ENCODE assay signal across 25 cellular contexts in the genomic region with DNA sequence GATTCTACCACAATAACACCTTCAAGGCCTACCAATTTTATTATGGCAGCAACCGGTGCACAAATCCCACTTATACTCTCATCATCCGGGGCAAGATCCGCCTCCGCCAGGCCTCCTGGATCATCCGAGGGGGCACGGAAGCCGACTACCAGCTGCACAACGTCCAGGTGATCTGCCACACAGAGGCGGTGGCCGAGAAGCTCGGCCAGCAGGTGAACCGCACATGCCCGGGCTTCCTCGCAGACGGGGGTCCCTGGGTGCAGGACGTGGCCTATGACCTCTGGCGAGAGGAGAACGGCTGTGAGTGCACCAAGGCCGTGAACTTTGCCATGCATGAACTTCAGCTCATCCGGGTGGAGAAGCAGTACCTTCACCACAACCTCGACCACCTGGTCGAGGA. TPM values are rescaled to one million over a fixed set of nuclear protein-coding genes. Genes with fewer than 3 reads are reported as not detected.
A peak's percentile ranks its signal among the peaks of the same experiment; 100 is the strongest.
DNase-seq lines count a peak whose midpoint lies in the region; ATAC-seq, FAIRE-seq and TF ChIP-seq lines count a peak whose summit lies in the region.
"Had no signal": no experiment of that assay in that cellular context is flagged by ENCODE, and none has a peak within 500 bp of the region (broad histone marks: within the 10 kb centered on the region; RNA-seq: fewer than 3 reads in every experiment).

No MANE protein-coding gene starts in this region.

- TF ChIP-seq EP300 in HepG2 (IDR thresholded peaks at IDR 0.05; ENCODE audit: low read depth in 2 of 2, low read length in 2 of 2) (no peak), HepG2 (CRISPR knock-in tag; IDR thresholded peaks at IDR 0.05; ENCODE audit: borderline replicate concordance) (no peak)

- no peak overlapping the region for H3K9ac ChIP-seq in HepG2 (ENCODE audit: insufficient read depth, low read depth, low read length)
- H3K9ac ChIP-seq: BLaER1 treated with 17β-estradiol and CSF1 and Interleukin-3, amounts not matched to agents 10 nM and 100 nM had no signal

- CTCF ChIA-PET in HepG2 (lab: Yijun Ruan, JAX; ENCODE audit: low intra/inter-chr PET ratio, low total read pairs), result no interaction called here

- peaks cover 28% of the 10 kb centered on the region for H3K4me1 ChIP-seq in HepG2 (ENCODE audit: insufficient read depth, low read length)
- no peaks in the 10 kb centered on the region for H3K4me1 ChIP-seq in right lobe of liver
- H3K4me1 ChIP-seq: BE2C, HAP-1 had no signal

- TF ChIP-seq POLR2A in HepG2 (IDR thresholded peaks at IDR 0.05; ENCODE audit: insufficient read depth in 1 of 2, low read depth in 2 of 2, low read length in 2 of 2) (no peak), right lobe of liver (IDR thresholded peaks at IDR 0.05) (no peak)

- POLR2A ChIA-PET in HepG2 (lab: Yijun Ruan, JAX), result no interaction called here

- in situ Hi-C loops in HepG2 (cut with HindIII; ENCODE audit: extremely low pct_ligation_motif_present, low pct_unique_long_range_greater_than_20kb), result no loop called here

- no peak overlapping the region for H3K4me2 ChIP-seq in HepG2 (ENCODE audit: low read depth, low read length)
- H3K4me2 ChIP-seq: BLaER1 treated with 17β-estradiol and CSF1 and Interleukin-3, amounts not matched to agents 10 nM and 100 nM had no signal

- FAIRE-seq in HepG2 (lab: Jason Lieb, UNC) (no peak), urothelium cell line (lab: Jason Lieb, UNC) (peak; percentile 30)
- FAIRE-seq: A204.1, GM12891, GM18507, H54 had no signal

- H3K27ac ChIP-seq in HepG2 (ENCODE audit: extremely low read length, insufficient read depth, low read length), result no peak overlapping the region
- H3K27ac ChIP-seq in right lobe of liver, result no peak overlapping the region
- H3K27ac ChIP-seq in layer of hippocampus (ENCODE audit: low read depth, low read length), result peak overlapping the region; percentile 50
- H3K27ac ChIP-seq: 22Rv1; BLaER1 treated with 17β-estradiol and CSF1 and Interleukin-3, amounts not matched to agents 10 nM and 100 nM had no signal

- ATAC-seq in HepG2, result no peak
- no peak for ATAC-seq in right lobe of liver

- no peak overlapping the region for H2AFZ ChIP-seq in HepG2 (ENCODE audit: low read length)

- intact Hi-C loops in HepG2 (cut with micrococcal nuclease; ENCODE audit: unreplicated experiment) (no loop called here), right lobe of liver (cut with DNase I) (no loop called here)

- no peaks in the 10 kb centered on the region for H3K79me2 ChIP-seq in HepG2 (ENCODE audit: insufficient read depth, low read length)

- no peaks in the 10 kb centered on the region for H3K27me3 ChIP-seq in HepG2 (ENCODE audit: control insufficient read depth in 1 of 2, insufficient read depth in 2 of 2, low read length in 2 of 2)
- H3K27me3 ChIP-seq in right lobe of liver, result no peaks in the 10 kb centered on the region
- no peaks in the 10 kb centered on the region for H3K27me3 ChIP-seq in layer of hippocampus (ENCODE audit: control insufficient read depth, insufficient read depth, low read length)
- H3K27me3 ChIP-seq: BE2C had no signal

- no peak for DNase-seq in HepG2 (ENCODE audit: low spot score)
- no peak for DNase-seq in right lobe of liver
- no peak for DNase-seq in urothelium cell line (ENCODE audit: low spot score)
- no peak for DNase-seq in NOMO-1 (lab: John Stamatoyannopoulos, UW; ENCODE audit: unreplicated experiment in 2 of 2)
- no peak for DNase-seq in SIG-M5 (lab: John Stamatoyannopoulos, UW)
- DNase-seq: ACHN; AML-193; BE2C; Calu3; CD4-positive, alpha-beta memory T cell; COR-L47; DMS53; DMS79 treated with DMSO at 0.1 percent for 48 hours; GF-D8; GOT3; HFFc6 had no signal

- no peaks in the 10 kb centered on the region for H4K20me1 ChIP-seq in HepG2 (ENCODE audit: insufficient read depth, low read length)
- H4K20me1 ChIP-seq: BLaER1 treated with 17β-estradiol and CSF1 and Interleukin-3, amounts not matched to agents 10 nM and 100 nM had no signal

- no peaks in the 10 kb centered on the region for H3K36me3 ChIP-seq in HepG2 (replicated peaks in 1 of 2; ENCODE audit: control insufficient read depth in 1 of 2, insufficient read depth in 2 of 2, low read length in 2 of 2)
- no peaks in the 10 kb centered on the region for H3K36me3 ChIP-seq in right lobe of liver
- H3K36me3 ChIP-seq: BE2C, HAP-1 had no signal

- WGBS in HepG2 (ENCODE audit: low lambda C conversion rate), result 73% methylated on average over 16 of the region's 22 CpGs
- 75% methylated on average over 10 of the region's 22 CpGs for WGBS in right lobe of liver (ENCODE audit: insufficient coverage, low coverage, low lambda C conversion rate, missing lambda C conversion rate)

- BruUV-seq in HepG2 (replicated peaks; lab: Mats Ljungman, UMichigan), result no TSS peak

- TF ChIP-seq CTCF in HepG2 (CRISPR knock-in tag; IDR thresholded peaks at IDR 0.05) (no peak), right lobe of liver (IDR thresholded peaks at IDR 0.05) (no peak)

- H3K4me3 ChIP-seq in HepG2 (replicated peaks in 1 of 3; ENCODE audit: insufficient read depth in 1 of 3, low read depth in 2 of 3, low read length in 3 of 3), result no peak overlapping the region
- H3K4me3 ChIP-seq in right lobe of liver, result no peak overlapping the region
- H3K4me3 ChIP-seq: BLaER1 treated with 17β-estradiol and CSF1 and Interleukin-3, amounts not matched to agents 10 nM and 100 nM; HAP-1 had no signal

- no peak for TF ChIP-seq RAD21 in HepG2 (CRISPR knock-in tag; IDR thresholded peaks at IDR 0.05)

- no peaks in the 10 kb centered on the region for H3K9me3 ChIP-seq in HepG2 (ENCODE audit: low read length)
- H3K9me3 ChIP-seq in right lobe of liver, result no peaks in the 10 kb centered on the region
- H3K9me3 ChIP-seq: BE2C; BLaER1 treated with 17β-estradiol and CSF1 and Interleukin-3, amounts not matched to agents 10 nM and 100 nM; HAP-1 had no signal

TF ChIP-seq in HepG2, 621 proteins besides CTCF, POLR2A, EP300 and RAD21:
- peak; percentile 62 for TF ChIP-seq AGO2 (optimal IDR thresholded peaks at IDR 0.05; ENCODE audit: low read depth, low read length)
- TF ChIP-seq NFKB2 (CRISPR knock-in tag; IDR thresholded peaks at IDR 0.05; ENCODE audit: borderline replicate concordance), result no peak
- TF ChIP-seq CBX1 (IDR thresholded peaks at IDR 0.05; ENCODE audit: low read depth), result no peak

RNA-seq across cellular contexts. Expression of gene APCDD1, which starts 17.1 kb away (rescaled TPM):
- 2.1 and 2.4 TPM in 2 replicates for total RNA-seq in HepG2 (2016; rRNA removed; fragmentation: Illumina TruSeq; extraction: Trizol)
- total RNA-seq in HepG2 (2016; cell fraction: cytosol; rRNA removed; fragmentation: Illumina TruSeq; extraction: Trizol; ENCODE audit: low read depth), result 0.81 and 0.88 TPM in 2 replicates
- 1.9 and 2.4 TPM in 2 replicates for total RNA-seq in HepG2 (2016; cell fraction: insoluble cytoplasmic fraction; rRNA removed; fragmentation: Illumina TruSeq; extraction: Trizol)
- total RNA-seq in HepG2 (2016; cell fraction: membrane; rRNA removed; fragmentation: Illumina TruSeq; extraction: Trizol), result 2.0 and 2.8 TPM in 2 replicates
- 1.8 and 2.5 TPM in 2 replicates for total RNA-seq in HepG2 (2016; cell fraction: nucleus; rRNA removed; fragmentation: Illumina TruSeq; extraction: Trizol)
- polyA plus RNA-seq in HepG2 (2011; rRNA removed), result 6.0 and 8.6 TPM in 2 replicates
- 2.7 and 3.7 TPM in 2 replicates for polyA plus RNA-seq in HepG2 (2011; cell fraction: cytosol; rRNA removed)
- polyA plus RNA-seq in HepG2 (2011; cell fraction: nucleus; rRNA removed), result 1.5 and 2.6 TPM in 2 replicates
- polyA plus RNA-seq in HepG2 (2012), result 3.1 and 4.2 TPM in 2 replicates
- 1.3 and 2.3 TPM in 2 replicates for polyA plus RNA-seq in HepG2 (2016; cell fraction: cytosol; fragmentation: Illumina TruSeq; extraction: Trizol; ENCODE audit: low read depth)
- 3.1 and 4.7 TPM in 2 replicates for polyA plus RNA-seq in HepG2 (2016; cell fraction: insoluble cytoplasmic fraction; fragmentation: Illumina TruSeq; extraction: Trizol; ENCODE audit: low read depth)
- 2.5 and 3.6 TPM in 2 replicates for polyA plus RNA-seq in HepG2 (2016; cell fraction: membrane; fragmentation: Illumina TruSeq; extraction: Trizol; ENCODE audit: low read depth)
- 3.6 and 4.3 TPM in 2 replicates for polyA plus RNA-seq in HepG2 (2016; cell fraction: nucleus; fragmentation: Illumina TruSeq; extraction: Trizol; ENCODE audit: insufficient read depth, low read depth)
- polyA minus RNA-seq in HepG2 (2011; rRNA and poly(A)+ RNA removed; ENCODE audit: low replicate concordance), result 8.8 TPM in 1 of 2 replicates, not detected in the other
- 1.5 and 3.5 TPM in 2 replicates for polyA minus RNA-seq in HepG2 (2011; cell fraction: cytosol; rRNA and poly(A)+ RNA removed)
- polyA minus RNA-seq in HepG2 (2011; cell fraction: nucleus; rRNA and poly(A)+ RNA removed), result 2.3 and 2.5 TPM in 2 replicates
- 1 to 10 TPM in 2 of 6 experiments, under 1 TPM in 4; 0.42 to 2.7 (median 0.71) TPM for total RNA-seq in right lobe of liver
- total RNA-seq: Calu3; CD4-positive, alpha-beta memory T cell; G401 had no signal
- polyA plus RNA-seq: CD4-positive, alpha-beta memory T cell had no signal

RNA-seq across cellular contexts. Expression of gene NAPG, which starts 54.3 kb away (rescaled TPM):
- total RNA-seq in HepG2 (2016; rRNA removed; fragmentation: Illumina TruSeq; extraction: Trizol) (34.4 and 46.0 TPM in 2 replicates), right lobe of liver (10 to 100 TPM; 10.7 to 20.6 (median 14.1) TPM)
- total RNA-seq in HepG2 (2016; cell fraction: cytosol; rRNA removed; fragmentation: Illumina TruSeq; extraction: Trizol; ENCODE audit: low read depth), result 13.1 and 18.0 TPM in 2 replicates
- 33.7 and 49.2 TPM in 2 replicates for total RNA-seq in HepG2 (2016; cell fraction: insoluble cytoplasmic fraction; rRNA removed; fragmentation: Illumina TruSeq; extraction: Trizol)
- 16.7 and 21.2 TPM in 2 replicates for total RNA-seq in HepG2 (2016; cell fraction: membrane; rRNA removed; fragmentation: Illumina TruSeq; extraction: Trizol)
- 34.5 and 35.6 TPM in 2 replicates for total RNA-seq in HepG2 (2016; cell fraction: nucleus; rRNA removed; fragmentation: Illumina TruSeq; extraction: Trizol)
- polyA plus RNA-seq in HepG2 (2011; rRNA removed), result 17.0 and 19.8 TPM in 2 replicates
- polyA plus RNA-seq in HepG2 (2011; cell fraction: cytosol; rRNA removed), result 7.7 and 11.1 TPM in 2 replicates
- 10.3 and 13.3 TPM in 2 replicates for polyA plus RNA-seq in HepG2 (2011; cell fraction: nucleus; rRNA removed)
- 15.2 and 17.1 TPM in 2 replicates for polyA plus RNA-seq in HepG2 (2012)
- 3.7 and 4.1 TPM in 2 replicates for polyA plus RNA-seq in HepG2 (2016; cell fraction: cytosol; fragmentation: Illumina TruSeq; extraction: Trizol; ENCODE audit: low read depth)
- polyA plus RNA-seq in HepG2 (2016; cell fraction: insoluble cytoplasmic fraction; fragmentation: Illumina TruSeq; extraction: Trizol; ENCODE audit: low read depth), result 31.6 and 34.5 TPM in 2 replicates
- polyA plus RNA-seq in HepG2 (2016; cell fraction: membrane; fragmentation: Illumina TruSeq; extraction: Trizol; ENCODE audit: low read depth), result 7.1 and 7.2 TPM in 2 replicates
- 35.2 and 40.1 TPM in 2 replicates for polyA plus RNA-seq in HepG2 (2016; cell fraction: nucleus; fragmentation: Illumina TruSeq; extraction: Trizol; ENCODE audit: insufficient read depth, low read depth)
- 13.9 and 14.1 TPM in 2 replicates for polyA minus RNA-seq in HepG2 (2011; rRNA and poly(A)+ RNA removed; ENCODE audit: low replicate concordance)
- 13.5 and 15.2 TPM in 2 replicates for polyA minus RNA-seq in HepG2 (2011; cell fraction: cytosol; rRNA and poly(A)+ RNA removed)
- 40.4 and 42.6 TPM in 2 replicates for polyA minus RNA-seq in HepG2 (2011; cell fraction: nucleus; rRNA and poly(A)+ RNA removed)
